ENCODE assay signal across 20 cellular contexts in the genomic region with DNA sequence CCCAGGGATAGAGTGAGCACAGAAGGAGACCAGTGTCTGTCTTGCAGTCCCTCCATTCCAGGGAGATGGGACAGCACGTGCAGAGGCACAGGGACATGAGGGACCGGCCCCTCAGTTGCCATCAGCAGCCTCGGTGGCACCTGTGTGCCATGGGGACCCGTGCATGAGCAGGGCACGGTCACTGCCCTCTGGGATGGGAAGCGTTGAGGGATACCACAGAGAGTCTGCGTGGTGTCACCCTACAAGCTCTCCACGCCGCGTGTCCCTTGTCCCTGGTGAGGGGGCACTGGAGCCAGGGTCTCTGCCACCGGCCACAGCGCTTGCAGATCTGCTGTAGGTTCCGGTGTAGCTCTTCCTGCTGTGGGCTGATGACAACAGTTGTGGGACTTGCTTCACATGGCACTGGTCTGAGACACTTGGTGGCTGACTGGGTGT.
"Had no signal": no experiment of that assay in that cellular context is flagged by ENCODE, and none has a peak within 500 bp of the region (broad histone marks: within the 10 kb centered on the region; RNA-seq: fewer than 3 reads in every experiment).

No MANE protein-coding gene starts in this region.

- H3K4me3 Mint-ChIP-seq: activated B cell treated with CpG ODN at 0.5 μM for 24 hours; activated CD8-positive, alpha-beta T cell treated with anti-CD3 and anti-CD28 coated beads for 36 hours; activated naive CD4-positive, alpha-beta T cell treated with anti-CD3 and anti-CD28 coated beads, Interleukin-2, amount 50 U/mL, for 24 hours; activated T-cell treated with anti-CD3 and anti-CD28 coated beads, Interleukin-2, amount 50 U/mL, for 72 hours; T-helper 17 cell had no signal

- H3K27ac Mint-ChIP-seq: activated B cell treated with CpG ODN at 0.5 μM for 24 hours; activated CD8-positive, alpha-beta T cell treated with anti-CD3 and anti-CD28 coated beads for 36 hours; activated naive CD4-positive, alpha-beta T cell treated with anti-CD3 and anti-CD28 coated beads, Interleukin-2, amount 50 U/mL, for 24 hours; activated T-cell treated with anti-CD3 and anti-CD28 coated beads, Interleukin-2, amount 50 U/mL, for 72 hours; activated T-helper 2 cell treated with anti-CD3 and anti-CD28 coated beads, Interferon-gamma antibody, Interleukin-2, Interleukin-4, amounts not matched to agents 10 μg/mL and 5 μg/mL and 100 μg/mL, durations not matched to agents 14 hours and 24 hours and 36 hours; T-helper 17 cell had no signal

- H3K4me3 ChIP-seq: breast epithelium, K562 had no signal

- H3K9me3 Mint-ChIP-seq: activated B cell treated with CpG ODN at 0.5 μM for 24 hours; activated CD8-positive, alpha-beta T cell treated with anti-CD3 and anti-CD28 coated beads for 36 hours; activated naive CD4-positive, alpha-beta T cell treated with anti-CD3 and anti-CD28 coated beads, Interleukin-2, amount 50 U/mL, for 24 hours; activated T-cell treated with anti-CD3 and anti-CD28 coated beads, Interleukin-2, amount 50 U/mL, for 72 hours; activated T-helper 2 cell treated with anti-CD3 and anti-CD28 coated beads, Interferon-gamma antibody, Interleukin-2, Interleukin-4, amounts not matched to agents 10 μg/mL and 5 μg/mL and 100 μg/mL, durations not matched to agents 14 hours and 24 hours and 36 hours had no signal

- H3K9me3 ChIP-seq: breast epithelium had no signal

- ATAC-seq: activated CD8-positive, alpha-beta T cell treated with anti-CD3 and anti-CD28 coated beads for 36 hours; activated T-cell treated with anti-CD3 and anti-CD28 coated beads, Interleukin-2, amount 50 U/mL, for 72 hours; K562; PC-3; T-helper 17 cell had no signal

- DNase-seq: activated B cell treated with CpG ODN at 0.5 μM for 24 hours; activated CD8-positive, alpha-beta memory T cell treated with anti-CD3 and anti-CD28 coated beads, Interleukin-2, amount 50 U/mL, for 4 hours; activated CD8-positive, alpha-beta T cell treated with anti-CD3 and anti-CD28 coated beads for 36 hours; activated naive CD4-positive, alpha-beta T cell; activated T-cell treated with anti-CD3 and anti-CD28 coated beads, Interleukin-2, amount 50 U/mL, for 72 hours; Karpas-422; MM.1S; NCI-H1105; NCI-H1436; NCI-H187; NCI-H2081; NCI-H510A treated with DMSO at 0.1 percent for 48 hours; PC-3; SIG-M5; T-helper 17 cell; T-helper 9 cell had no signal

- H3K4me1 Mint-ChIP-seq: activated B cell treated with CpG ODN at 0.5 μM for 24 hours had no signal

- H3K4me1 ChIP-seq: breast epithelium had no signal

- H3K27ac ChIP-seq: breast epithelium had no signal

- H3K36me3 ChIP-seq: breast epithelium had no signal

- H3K36me3 Mint-ChIP-seq: activated naive CD4-positive, alpha-beta T cell treated with anti-CD3 and anti-CD28 coated beads, Interleukin-2, amount 50 U/mL, for 24 hours had no signal
